In genomic region chr15:92887869-92888268, GRCh38 we compare ENCODE assay signal across 10 cellular contexts. TPM values are rescaled to one million over a fixed set of nuclear protein-coding genes. Genes with fewer than 3 reads are reported as not detected.
A peak's percentile ranks its signal among the peaks of the same experiment; 100 is the strongest.
DNase-seq lines count a peak whose midpoint lies in the region; TF ChIP-seq lines count a peak whose summit lies in the region.
"Had no signal": no experiment of that assay in that cellular context is flagged by ENCODE, and none has a peak within 500 bp of the region (broad histone marks: within the 10 kb centered on the region; RNA-seq: fewer than 3 reads in every experiment).

No MANE protein-coding gene starts in this region.

- intact Hi-C loops in stomach (cut with DNase I; ENCODE audit: low total_unique reads) = no loop called here

- H3K4me3 ChIP-seq in hepatocyte = no peak overlapping the region
- peak overlapping the region in 2 of 4 donors; percentile 67 to 80 for H3K4me3 ChIP-seq in stomach
- no peak overlapping the region for H3K4me3 ChIP-seq in foreskin fibroblast (ENCODE audit: low read depth in 1 of 2, low read length in 2 of 2)

- H2AFZ ChIP-seq in hepatocyte = no peak overlapping the region

- no peak for DNase-seq in T-helper 2 cell treated with Interferon-gamma antibody and Interleukin-4, amounts not matched to agents 5 μg/mL and 100 μg/mL, for 36 hours (ENCODE audit: low spot score)
- DNase-seq in T-helper 2 cell (no peak), hepatocyte (ENCODE audit: low spot score) (no peak), stomach (no peak), foreskin fibroblast (no peak), NCI-H2196 treated with DMSO at 0.1 percent for 48 hours (lab: John Stamatoyannopoulos, UW; ENCODE audit: unreplicated experiment) (no peak)
- no peak for DNase-seq in activated naive CD8-positive, alpha-beta T cell treated with anti-CD3 and anti-CD28 coated beads for 36 hours
- no peak for DNase-seq in stimulated activated CD4-positive, alpha-beta T cell treated with anti-CD3 and anti-CD28 coated beads, Interleukin-2, amount 100 ng/mL, for 24 hours
- DNase-seq: effector CD8-positive, alpha-beta T cell; NCI-H1436 treated with DMSO at 0.1 percent for 48 hours had no signal

- no peak for TF ChIP-seq EP300 in stomach (IDR thresholded peaks at IDR 0.05)

- no peaks in the 10 kb centered on the region for H3K9me2 ChIP-seq in hepatocyte (replicated peaks; ENCODE audit: insufficient read depth)

- H3K36me3 Mint-ChIP-seq in T-helper 2 cell treated with Interferon-gamma antibody and Interleukin-4, amounts not matched to agents 5 μg/mL and 100 μg/mL, for 36 hours (ENCODE audit: low read depth) = peaks cover 82% of the 10 kb centered on the region
- H3K36me3 Mint-ChIP-seq in activated naive CD8-positive, alpha-beta T cell treated with anti-CD3 and anti-CD28 coated beads for 36 hours = peaks cover 75% of the 10 kb centered on the region

- no peaks in the 10 kb centered on the region for H3K27me3 ChIP-seq in hepatocyte
- no peaks in the 10 kb centered on the region for H3K27me3 ChIP-seq in stomach

- TF ChIP-seq CTCF in hepatocyte (IDR thresholded peaks at IDR 0.05; ENCODE audit: poor library complexity) (no peak), stomach (IDR thresholded peaks at IDR 0.05) (no peak), foreskin fibroblast (IDR thresholded peaks at IDR 0.05; ENCODE audit: low read depth, low read length) (no peak)

- peak overlapping the region; percentile 68 for H3K4me3 Mint-ChIP-seq in T-helper 2 cell treated with Interferon-gamma antibody and Interleukin-4, amounts not matched to agents 5 μg/mL and 100 μg/mL, for 36 hours
- peak overlapping the region; percentile 73 for H3K4me3 Mint-ChIP-seq in activated naive CD8-positive, alpha-beta T cell treated with anti-CD3 and anti-CD28 coated beads for 36 hours

- TF ChIP-seq POLR2A in stomach (IDR thresholded peaks at IDR 0.05) = no peak

- H3K4me1 Mint-ChIP-seq in T-helper 2 cell treated with Interferon-gamma antibody and Interleukin-4, amounts not matched to agents 5 μg/mL and 100 μg/mL, for 36 hours (ENCODE audit: low read depth) = peaks cover 61% of the 10 kb centered on the region
- peaks cover 60% of the 10 kb centered on the region for H3K4me1 Mint-ChIP-seq in activated naive CD8-positive, alpha-beta T cell treated with anti-CD3 and anti-CD28 coated beads for 36 hours

- H4K20me1 ChIP-seq in hepatocyte (ENCODE audit: insufficient read depth, poor library complexity, severe bottlenecking) = peaks cover 74% of the 10 kb centered on the region

- H3K9me3 ChIP-seq in hepatocyte (ENCODE audit: low read depth) (no peaks in the 10 kb centered on the region), stomach (no peaks in the 10 kb centered on the region)

- H3K4me1 ChIP-seq in hepatocyte (ENCODE audit: insufficient read depth) (peaks cover 15% of the 10 kb centered on the region), stomach (peaks cover 29 to 70% (median 57%) of the 10 kb centered on the region in 4 donors)

- no peaks in the 10 kb centered on the region for H3K9me3 Mint-ChIP-seq in T-helper 2 cell treated with Interferon-gamma antibody and Interleukin-4, amounts not matched to agents 5 μg/mL and 100 μg/mL, for 36 hours
- peaks cover 3% of the 10 kb centered on the region for H3K9me3 Mint-ChIP-seq in activated naive CD8-positive, alpha-beta T cell treated with anti-CD3 and anti-CD28 coated beads for 36 hours

- H3K27me3 Mint-ChIP-seq in T-helper 2 cell treated with Interferon-gamma antibody and Interleukin-4, amounts not matched to agents 5 μg/mL and 100 μg/mL, for 36 hours (ENCODE audit: low read depth) = peaks cover 4% of the 10 kb centered on the region
- no peaks in the 10 kb centered on the region for H3K27me3 Mint-ChIP-seq in activated naive CD8-positive, alpha-beta T cell treated with anti-CD3 and anti-CD28 coated beads for 36 hours

- peak overlapping the region; percentile 41 for H3K27ac Mint-ChIP-seq in T-helper 2 cell treated with Interferon-gamma antibody and Interleukin-4, amounts not matched to agents 5 μg/mL and 100 μg/mL, for 36 hours
- H3K27ac Mint-ChIP-seq in activated naive CD8-positive, alpha-beta T cell treated with anti-CD3 and anti-CD28 coated beads for 36 hours = peak overlapping the region; percentile 78

- H3K79me2 ChIP-seq in hepatocyte = peaks cover 98% of the 10 kb centered on the region

- WGBS in hepatocyte (ENCODE audit: low lambda C conversion rate, missing lambda C conversion rate) = 70% methylated on average over 3 of the region's 3 CpGs
- WGBS in stomach, 5 donors = 13 to 27% (median 21%) methylated on average over 3 of the region's 3 CpGs

- peak overlapping the region; percentile 73 for H3K4me2 ChIP-seq in hepatocyte

- H3K36me3 ChIP-seq in hepatocyte (replicated peaks; ENCODE audit: insufficient read depth, low read depth) = peaks cover 6% of the 10 kb centered on the region
- peaks cover 28 to 67% (median 52%) of the 10 kb centered on the region in 4 donors for H3K36me3 ChIP-seq in stomach

- H3K27ac ChIP-seq in hepatocyte (no peak overlapping the region), stomach (peak overlapping the region in 4 of 5 donors; percentile 8 to 100 (median 72))

RNA-seq across cellular contexts. Expression of gene CHD2, which starts 12.3 kb away (rescaled TPM):
- 10 to 100 TPM; 92.8 to 95.7 TPM for total RNA-seq in activated naive CD8-positive, alpha-beta T cell treated with anti-CD3 and anti-CD28 coated beads for 36 hours
- total RNA-seq in hepatocyte (101 and 133 TPM in 2 replicates), stomach (100 to 1,000 TPM; 124 to 833 (median 164) TPM)
- polyA plus RNA-seq in hepatocyte (49.3 and 68.3 TPM in 2 replicates), stomach (10 to 100 TPM; 21.5 to 29.5 (median 23.5) TPM)
